8 cellular contexts compared by ENCODE assay signal in genomic region chr11:103091024-103091423, GRCh38. TPM values are rescaled to one million over a fixed set of nuclear protein-coding genes. Genes with fewer than 3 reads are reported as not detected.
DNase-seq lines count a peak whose midpoint lies in the region; ATAC-seq and TF ChIP-seq lines count a peak whose summit lies in the region.

No MANE protein-coding gene starts in this region.

- H3K27ac ChIP-seq in DOHH2 (ENCODE audit: low read depth, low read length) (no peak overlapping the region), sigmoid colon (peak overlapping the region in 3 of 4 donors; percentile 85 to 91 (median 91))

- POLR2A ChIA-PET in T-cell (lab: Charles Lee) = interaction anchor here in 1 of 2 donors (3.7 kb wide), 1 partner anchor 18 kb away, joined by 20 read pairs; the partner anchor contains the start of gene DYNC2H1

- H3K9me3 ChIP-seq in DOHH2 (ENCODE audit: control insufficient read depth, insufficient read depth, low read length) (no peaks in the 10 kb centered on the region), sigmoid colon (no peaks in the 10 kb centered on the region)

- peaks cover 23% of the 10 kb centered on the region for H3K4me1 ChIP-seq in DOHH2 (ENCODE audit: control insufficient read depth, low read length)
- peaks cover 0 to 28% (median 25%) of the 10 kb centered on the region in 4 donors for H3K4me1 ChIP-seq in sigmoid colon

- H3K4me2 ChIP-seq in DOHH2 (ENCODE audit: low read length) = peak overlapping the region; percentile 90

- ATAC-seq in HG03135 (IDR thresholded peaks at IDR 0.05; ENCODE audit: unreplicated experiment) (peak; percentile 4), T-cell (replicated peaks in 1 of 4) (no peak), HG03159 (IDR thresholded peaks at IDR 0.05; ENCODE audit: unreplicated experiment) (no peak)

- H3K36me3 ChIP-seq in DOHH2 (ENCODE audit: control insufficient read depth, low read length) (peaks cover 37% of the 10 kb centered on the region), sigmoid colon (no peaks in the 10 kb centered on the region)

- H4K20me1 ChIP-seq in DOHH2 (ENCODE audit: control insufficient read depth, insufficient read depth, low read depth, low read length) = no peaks in the 10 kb centered on the region

- H3K9me2 ChIP-seq in DOHH2 (replicated peaks; ENCODE audit: control insufficient read depth, low read length) = no peaks in the 10 kb centered on the region

- DNase-seq in T-cell (no peak), fibroblast of the aortic adventitia (ENCODE audit: low read depth) (peak; percentile 23), sigmoid colon (no peak), NCI-H2029 (lab: John Stamatoyannopoulos, UW) (no peak), COLO829 (ENCODE audit: low spot score) (no peak)

- TF ChIP-seq CTCF in DOHH2 (IDR thresholded peaks at IDR 0.05; ENCODE audit: low read depth, low read length, poor library complexity, severe bottlenecking) (no peak), fibroblast of the aortic adventitia (IDR thresholded peaks at IDR 0.05; ENCODE audit: insufficient read depth, low read length) (no peak), sigmoid colon (IDR thresholded peaks at IDR 0.05) (no peak)

- peaks cover 9 to 24% of the 10 kb centered on the region in 2 donors for H3K27me3 Mint-ChIP-seq in T-cell

- intact Hi-C loops in sigmoid colon (cut with DNase I) = no loop called here

- TF ChIP-seq POLR2A in sigmoid colon (IDR thresholded peaks at IDR 0.05) = no peak

- peak overlapping the region; percentile 82 to 96 (median 89) for H3K4me3 Mint-ChIP-seq in T-cell

- 2 to 7% methylated on average over 3 of the region's 3 CpGs for WGBS in sigmoid colon, 2 donors

- peaks cover 0 to 5% (median 0%) of the 10 kb centered on the region in 3 donors for H3K9me3 Mint-ChIP-seq in T-cell

- H3K4me1 Mint-ChIP-seq in T-cell = peaks cover 32 to 44% (median 37%) of the 10 kb centered on the region in 3 donors

- H3K36me3 Mint-ChIP-seq in T-cell = peaks cover 15% of the 10 kb centered on the region

- no peak overlapping the region for H3K27ac Mint-ChIP-seq in T-cell

- H3K4me3 ChIP-seq in DOHH2 (ENCODE audit: low read length) (peak overlapping the region; percentile 95), fibroblast of the aortic adventitia (ENCODE audit: low read depth, low read length) (peak overlapping the region; percentile 84), sigmoid colon (peak overlapping the region; percentile 82 to 97 (median 94))

- H3K27me3 ChIP-seq in DOHH2 (ENCODE audit: control insufficient read depth, low read length) (no peaks in the 10 kb centered on the region), sigmoid colon (no peaks in the 10 kb centered on the region)

- H3K79me2 ChIP-seq in DOHH2 (ENCODE audit: control insufficient read depth, low read length) = peaks cover 64% of the 10 kb centered on the region

- no peaks in the 10 kb centered on the region for H3F3A ChIP-seq in DOHH2 (ENCODE audit: control insufficient read depth, insufficient read depth)

- no peak for TF ChIP-seq EP300 in sigmoid colon (IDR thresholded peaks at IDR 0.05)

- CTCF ChIA-PET in T-cell (lab: Charles Lee) = interaction anchor here (0.6 to 1.8 kb wide), 3 partner anchors 18 to 622 kb away, joined by 3 to 12 read pairs (median 4); partner anchors contain the start of gene DYNC2H1 (in 2 of the 2)

RNA-seq across cellular contexts. Expression of gene DCUN1D5, which starts 0.9 kb away (rescaled TPM):
- total RNA-seq in T-cell (10 to 100 TPM; 13.1 to 19.2 (median 15.6) TPM), fibroblast of the aortic adventitia (ENCODE audit: low replicate concordance) (55.9 and 136 TPM in 2 replicates), sigmoid colon (10 to 100 TPM; 38.8 to 64.6 (median 51.3) TPM)
- polyA plus RNA-seq in sigmoid colon = 10 to 100 TPM in 2 of 3 donors, 1 to 10 TPM in 1; 9.7 to 21.5 (median 13.2) TPM

RNA-seq across cellular contexts. Expression of gene DYNC2H1, which starts 18.2 kb away (rescaled TPM):
- total RNA-seq in T-cell = 1 to 10 TPM; 2.6 to 4.4 (median 3.2) TPM
- total RNA-seq in fibroblast of the aortic adventitia (ENCODE audit: low replicate concordance) = 74.0 and 99.0 TPM in 2 replicates
- 10 to 100 TPM; 21.3 to 29.1 (median 25.3) TPM for total RNA-seq in sigmoid colon
- 1 to 10 TPM in 2 of 3 donors, under 1 TPM in 1; 0.46 to 2.6 (median 1.2) TPM for polyA plus RNA-seq in sigmoid colon

Comparison
In these comparisons a context has a peak if more than half of its experiments do, and no peak if none do; other contexts are left out.
1. RNA of gene DYNC2H1, which starts 18.2 kb away (total RNA-seq): 74.0 to 99.0 TPM in fibroblast of the aortic adventitia and 21.3 to 29.1 TPM in sigmoid colon; 2.6 to 4.4 TPM in T-cell; every median in the first group is over 4 times any median in the second.
2. Peak in every context shown above with its lines, with median percentiles within 50 percentile points of each other: H3K4me3 ChIP-seq.